In the genomic region with DNA sequence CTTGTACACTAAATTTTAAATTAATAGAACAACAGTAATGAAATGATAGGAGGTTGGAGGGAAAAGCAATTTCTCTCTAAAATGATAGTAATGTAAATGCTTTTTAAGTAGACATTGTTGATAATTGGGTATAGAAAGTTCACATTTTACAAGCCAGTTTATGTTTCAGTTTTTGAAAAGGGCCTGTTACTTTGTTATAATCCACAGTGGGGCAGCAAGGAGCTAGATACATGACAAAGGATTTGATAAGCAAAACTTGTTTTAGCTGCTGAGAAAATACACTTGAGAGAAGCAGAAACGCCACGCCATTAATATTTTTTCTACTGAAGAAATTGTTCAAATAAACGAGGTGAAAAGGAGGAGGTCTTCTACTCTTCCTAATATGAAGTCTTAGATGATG, we compare ENCODE assay signal across 11 cellular contexts. TPM values are rescaled to one million over a fixed set of nuclear protein-coding genes. Genes with fewer than 3 reads are reported as not detected.
DNase-seq lines count a peak whose midpoint lies in the region; ATAC-seq, FAIRE-seq and TF ChIP-seq lines count a peak whose summit lies in the region.
"Had no signal": no experiment of that assay in that cellular context is flagged by ENCODE, and none has a peak within 500 bp of the region (broad histone marks: within the 10 kb centered on the region; RNA-seq: fewer than 3 reads in every experiment).

No MANE protein-coding gene starts in this region.

- FAIRE-seq in RCC 7860 (lab: Jason Lieb, UNC): no peak

- peaks cover 25% of the 10 kb centered on the region; the same call in 1 of the 2 replicates for H4K20me1 ChIP-seq in PC-9 (ENCODE audit: insufficient read depth)

- ATAC-seq in GM19463 (IDR thresholded peaks at IDR 0.05; ENCODE audit: unreplicated experiment): no peak
- ATAC-seq: activated T-cell treated with anti-CD3 and anti-CD28 coated beads, Interleukin-2, amount 50 U/mL, for 72 hours had no signal

- peaks cover 88% of the 10 kb centered on the region for H3K36me3 Mint-ChIP-seq in MCF 10A (ENCODE audit: insufficient read depth, unreplicated experiment)

- DNase-seq in MCF 10A (ENCODE audit: unreplicated experiment) (peak; percentile 27), breast epithelium (ENCODE audit: low spot score in 2 of 2) (no peak), PC-9 (no peak), fibroblast of pulmonary artery (ENCODE audit: low read depth) (peak; percentile 65), testis (peak; percentile 40), RCC 7860 (ENCODE audit: low spot score) (no peak)
- DNase-seq in activated CD4-positive, alpha-beta T cell treated with anti-CD3 and anti-CD28 coated beads, Interleukin-2, amount 50 U/mL, for 1 hour: no peak
- DNase-seq: activated T-cell treated with anti-CD3 and anti-CD28 coated beads, Interleukin-2, amount 50 U/mL, for 72 hours; DMS79; stimulated activated CD4-positive, alpha-beta T cell treated with anti-CD3 and anti-CD28 coated beads, Interleukin-15, amount 100 ng/mL, for 24 hours had no signal

- no peak overlapping the region for H3K4me3 Mint-ChIP-seq in MCF 10A (ENCODE audit: unreplicated experiment)
- H3K4me3 Mint-ChIP-seq: activated T-cell treated with anti-CD3 and anti-CD28 coated beads, Interleukin-2, amount 50 U/mL, for 72 hours had no signal

- no peaks in the 10 kb centered on the region for H3K9me3 Mint-ChIP-seq in MCF 10A (ENCODE audit: unreplicated experiment)
- H3K9me3 Mint-ChIP-seq: activated T-cell treated with anti-CD3 and anti-CD28 coated beads, Interleukin-2, amount 50 U/mL, for 72 hours had no signal

- TF ChIP-seq POLR2A in breast epithelium (IDR thresholded peaks at IDR 0.05) (no peak), testis (IDR thresholded peaks at IDR 0.05) (no peak)

- no peaks in the 10 kb centered on the region for H3K27me3 Mint-ChIP-seq in MCF 10A (ENCODE audit: insufficient read depth, unreplicated experiment)

- peak; percentile 19 for TF ChIP-seq CTCF in MCF 10A (IDR thresholded peaks at IDR 0.05; ENCODE audit: unreplicated experiment)
- TF ChIP-seq CTCF in breast epithelium (IDR thresholded peaks at IDR 0.05): no peak
- TF ChIP-seq CTCF in PC-9 (conservative IDR thresholded peaks at IDR 0.05): peak; percentile 65
- TF ChIP-seq CTCF in fibroblast of pulmonary artery (IDR thresholded peaks at IDR 0.05; ENCODE audit: low read length, missing control alignments): peak; percentile 56
- peak in 2 of 3 experiments; percentile 17 to 22 for TF ChIP-seq CTCF in testis (IDR thresholded peaks at IDR 0.05)

- H3K4me3 ChIP-seq in breast epithelium (no peak overlapping the region), PC-9 (no peak overlapping the region), fibroblast of pulmonary artery (replicated peaks; ENCODE audit: low read depth, low read length) (no peak overlapping the region), testis (no peak overlapping the region)

- H3K27ac Mint-ChIP-seq in MCF 10A (ENCODE audit: low read depth, unreplicated experiment): no peak overlapping the region

- H3K4me1 ChIP-seq in breast epithelium (no peaks in the 10 kb centered on the region), PC-9 (replicated peaks; ENCODE audit: insufficient read depth) (no peaks in the 10 kb centered on the region), testis (no peaks in the 10 kb centered on the region)

- no peaks in the 10 kb centered on the region for H3K9me3 ChIP-seq in breast epithelium
- no peaks in the 10 kb centered on the region for H3K9me3 ChIP-seq in PC-9 (ENCODE audit: insufficient read depth, low read depth)
- no peaks in the 10 kb centered on the region for H3K9me3 ChIP-seq in testis

- CTCF ChIA-PET in MCF 10A (lab: Yijun Ruan, JAX): interaction anchor here (0.6 to 3.0 kb wide), 12 partner anchors 15 to 809 kb away, joined by 3 to 17 read pairs (median 4); partner anchors contain the start of gene SREK1
- CTCF ChIA-PET in PC-9 (lab: Charles Lee): interaction anchor here (0.6 to 2.2 kb wide), 2 partner anchors 132 to 724 kb away, joined by 3 to 13 read pairs; no protein-coding TSS in a partner anchor

- POLR2A ChIA-PET in MCF 10A (lab: Yijun Ruan, JAX) (interaction anchor here (0.7 to 1.7 kb wide), 5 partner anchors 10 to 35 kb away, joined by 3 to 4 read pairs (median 3); partner anchors contain the start of gene SREK1), PC-9 (lab: Charles Lee; ENCODE audit: unreplicated experiment) (no interaction called here)

- intact Hi-C loops in MCF 10A (cut with micrococcal nuclease) (loop anchor here (2.0 to 10.0 kb wide), 4 partner anchors 34 to 580 kb away; no protein-coding TSS in a partner anchor), breast epithelium (cut with DNase I; ENCODE audit: low total_unique reads) (no loop called here), PC-9 (cut with micrococcal nuclease; ENCODE audit: unreplicated experiment) (loop anchor here (1.0 kb wide), 1 partner anchor 35 kb away; no protein-coding TSS in a partner anchor), testis (cut with DNase I; ENCODE audit: low total_unique reads) (no loop called here)

- no peak overlapping the region for H2AFZ ChIP-seq in PC-9

- no peak overlapping the region for H3K27ac ChIP-seq in breast epithelium
- peak overlapping the region; percentile 33; the same call in 1 of the 2 replicates for H3K27ac ChIP-seq in PC-9
- peak overlapping the region; percentile 41 to 43 for H3K27ac ChIP-seq in testis

- no peak overlapping the region for H3K4me2 ChIP-seq in PC-9

- peaks cover 16% of the 10 kb centered on the region; the same call in 1 of the 2 replicates for H3K79me2 ChIP-seq in PC-9 (ENCODE audit: low read depth)

- H3K27me3 ChIP-seq in breast epithelium (no peaks in the 10 kb centered on the region), PC-9 (ENCODE audit: insufficient read depth, low read depth) (no peaks in the 10 kb centered on the region), testis (no peaks in the 10 kb centered on the region)

- WGBS in testis, 2 donors: 37 to 46% methylated on average over 3 of the region's 3 CpGs

- peaks cover 13% of the 10 kb centered on the region for H3K4me1 Mint-ChIP-seq in MCF 10A (ENCODE audit: insufficient read depth, unreplicated experiment)

- H3K36me3 ChIP-seq in breast epithelium (peaks cover 3% of the 10 kb centered on the region), PC-9 (ENCODE audit: low read depth) (peaks cover 61% of the 10 kb centered on the region), testis (ENCODE audit: low read depth, missing control alignments) (no peaks in the 10 kb centered on the region)

- BruUV-seq in MCF 10A (replicated peaks; lab: Mats Ljungman, UMichigan) (no TSS peak), PC-9 (replicated peaks; lab: Mats Ljungman, UMichigan) (no TSS peak)

- H3K9me2 ChIP-seq in PC-9 (ENCODE audit: insufficient read depth): no peaks in the 10 kb centered on the region

- peaks cover 34% of the 10 kb centered on the region for H3F3A ChIP-seq in PC-9 (ENCODE audit: insufficient read depth, low read depth)

RNA-seq across cellular contexts. Expression of gene SREK1, which starts 30.2 kb away (rescaled TPM):
- 87.3 and 102 TPM in 2 replicates for total RNA-seq in MCF 10A (2022)
- 100 to 1,000 TPM in 2 of 3 donors, 10 to 100 TPM in 1; 91.2 to 170 (median 123) TPM for total RNA-seq in breast epithelium
- total RNA-seq in PC-9 (2021): 73.8 and 82.8 TPM in 2 replicates
- total RNA-seq in testis: 100 to 1,000 TPM; 108 to 139 TPM
- 28.4 TPM for polyA plus RNA-seq in testis (ENCODE audit: insufficient read depth, low read depth, low replicate concordance)

Comparison
In these comparisons a context has a peak if more than half of its experiments do, and no peak if none do; other contexts are left out.
1. DNase-seq: peak in MCF 10A (single experiment), fibroblast of pulmonary artery (single experiment) and testis (single experiment); none in breast epithelium (0 of 2), PC-9 (0 of 2), RCC 7860 (single experiment) and activated CD4-positive, alpha-beta T cell treated with anti-CD3 and anti-CD28 coated beads, Interleukin-2, amount 50 U/mL, for 1 hour (single experiment).
2. CTCF ChIP-seq: peak in MCF 10A (single experiment), PC-9 (single experiment), fibroblast of pulmonary artery (single experiment) and testis (2 of 3); none in breast epithelium (0 of 3).
3. intact Hi-C loops: an anchor here in MCF 10A (2.0 to 10.0 kb wide) and PC-9 (1.0 kb wide); none called in breast epithelium and testis.
4. H3K27ac ChIP-seq: peak in PC-9 (single experiment) and testis (2 of 2); none in breast epithelium (0 of 2).